Comparison of ENCODE assay signal across 16 cellular contexts in the genomic region with DNA sequence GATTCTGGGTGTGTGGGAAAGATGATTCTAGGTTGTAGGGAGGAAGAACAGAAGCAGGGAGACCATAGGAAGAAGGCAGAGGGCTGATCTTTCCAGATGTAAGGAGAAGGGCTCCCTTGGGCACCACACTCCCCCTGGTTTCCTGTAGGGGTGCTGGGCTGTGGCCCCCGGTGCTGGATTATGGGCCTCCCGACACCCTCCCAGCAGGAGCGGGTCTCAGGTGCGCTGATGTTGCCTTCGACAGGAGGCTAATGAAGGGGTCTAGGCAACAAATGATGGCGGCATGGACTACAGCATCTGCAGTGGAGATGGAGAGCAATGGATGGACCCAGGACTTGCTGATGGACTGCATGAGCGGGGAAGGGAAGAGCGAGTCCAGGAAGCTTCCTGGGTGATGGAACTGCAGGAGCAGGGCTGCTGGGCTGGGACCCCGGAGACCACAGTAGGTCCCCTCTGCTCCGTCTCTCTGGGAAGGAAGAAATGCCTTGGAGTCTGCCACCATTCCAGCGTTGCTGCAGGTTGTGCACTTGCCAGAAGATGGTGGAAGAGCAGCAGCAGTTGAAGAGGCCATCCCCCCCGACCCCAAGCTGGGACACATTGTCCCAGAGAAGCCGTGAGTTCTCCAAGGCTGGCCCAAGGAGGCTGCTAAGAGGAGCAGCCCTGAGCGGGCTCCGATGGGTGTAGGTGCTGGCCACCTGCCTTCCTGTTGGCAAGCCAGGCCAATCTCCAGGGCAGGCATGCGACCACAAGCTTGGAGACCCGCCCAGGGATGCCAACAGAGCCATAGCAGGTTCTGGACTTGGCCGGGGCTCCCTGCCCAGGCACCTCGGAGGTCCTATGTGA.
A peak's percentile ranks its signal among the peaks of the same experiment; 100 is the strongest.
DNase-seq lines count a peak whose midpoint lies in the region; ATAC-seq, FAIRE-seq and TF ChIP-seq lines count a peak whose summit lies in the region.
"Had no signal": no experiment of that assay in that cellular context is flagged by ENCODE, and none has a peak within 500 bp of the region (broad histone marks: within the 10 kb centered on the region; RNA-seq: fewer than 3 reads in every experiment).

No MANE protein-coding gene starts in this region.

- H3K27me3 ChIP-seq in right cardiac atrium (ENCODE audit: control insufficient read depth, insufficient read depth), result no peaks in the 10 kb centered on the region

- TF ChIP-seq CTCF in kidney (IDR thresholded peaks at IDR 0.05; ENCODE audit: borderline replicate concordance, extremely low read depth, insufficient read depth) (no peak), neural crest cell (conservative IDR thresholded peaks at IDR 0.05) (no peak)

- H3K4me1 Mint-ChIP-seq in neural crest cell, result peaks cover 6% of the 10 kb centered on the region

- H3K27me3 Mint-ChIP-seq in neural crest cell (ENCODE audit: low read depth), result peaks cover 7% of the 10 kb centered on the region

- no peaks in the 10 kb centered on the region for H3K36me3 ChIP-seq in kidney (ENCODE audit: control insufficient read depth in 1 of 2, insufficient read depth in 2 of 2, low read length in 2 of 2)
- H3K36me3 ChIP-seq: BLaER1 treated with 17β-estradiol and CSF1 and Interleukin-3, amounts not matched to agents 10 nM and 100 nM; HAP-1 had no signal

- H3K4me1 ChIP-seq in right cardiac atrium (ENCODE audit: control insufficient read depth, insufficient read depth, low read length) (peaks cover 2% of the 10 kb centered on the region), kidney (ENCODE audit: control insufficient read depth in 1 of 2, insufficient read depth in 1 of 2, low read depth in 1 of 2, low read length in 2 of 2) (no peaks in the 10 kb centered on the region)
- H3K4me1 ChIP-seq: HAP-1 had no signal

- no peaks in the 10 kb centered on the region for H3K36me3 Mint-ChIP-seq in neural crest cell (ENCODE audit: low read depth)
- H3K36me3 Mint-ChIP-seq: CD8-positive, alpha-beta T cell had no signal

- DNase-seq in right cardiac atrium (peak; percentile 7 to 45 (median 33)), Right ventricle myocardium superior (no peak), kidney (peak; percentile 59), neural crest cell (ENCODE audit: low read depth, low spot score) (no peak), NCI-H82 treated with DMSO at 0.1 percent for 48 hours (lab: John Stamatoyannopoulos, UW; ENCODE audit: unreplicated experiment) (no peak), KG1 (lab: John Stamatoyannopoulos, UW) (no peak)
- DNase-seq: Calu3; CD8-positive, alpha-beta T cell; DMS79 treated with DMSO at 0.1 percent for 48 hours; GF-D8; IMR-90 had no signal

- H3K27ac Mint-ChIP-seq in neural crest cell (ENCODE audit: unreplicated experiment), result no peak overlapping the region
- H3K27ac Mint-ChIP-seq: B cell; CD8-positive, alpha-beta T cell had no signal

- intact Hi-C loops in right cardiac atrium (cut with DNase I), result no loop called here
- intact Hi-C loops in Right ventricle myocardium superior (cut with DNase I), result no loop called here
- intact Hi-C loops in kidney (cut with DNase I), result no loop called here

- no peak for ATAC-seq in right cardiac atrium
- ATAC-seq in Right ventricle myocardium superior (ENCODE audit: poor library complexity), result no peak
- no peak for ATAC-seq in HG03045 (IDR thresholded peaks at IDR 0.05; ENCODE audit: unreplicated experiment)
- ATAC-seq: CD8-positive, alpha-beta T cell had no signal

- H3K4me3 ChIP-seq in right cardiac atrium (ENCODE audit: low read length) (no peak overlapping the region), kidney (ENCODE audit: low read length in 2 of 2) (no peak overlapping the region)
- H3K4me3 ChIP-seq: BLaER1 treated with 17β-estradiol and CSF1 and Interleukin-3, amounts not matched to agents 10 nM and 100 nM; HAP-1 had no signal

- no peak for FAIRE-seq in kidney (lab: Jason Lieb, UNC)

- H3K9ac ChIP-seq in kidney (ENCODE audit: low read length in 2 of 2), result no peak overlapping the region
- H3K9ac ChIP-seq: BLaER1 treated with 17β-estradiol and CSF1 and Interleukin-3, amounts not matched to agents 10 nM and 100 nM had no signal

- H3K9me3 ChIP-seq in right cardiac atrium (ENCODE audit: control insufficient read depth, low read length), result no peaks in the 10 kb centered on the region
- no peaks in the 10 kb centered on the region for H3K9me3 ChIP-seq in kidney (ENCODE audit: control insufficient read depth in 1 of 2, low read length in 2 of 2)
- H3K9me3 ChIP-seq: BLaER1 treated with 17β-estradiol and CSF1 and Interleukin-3, amounts not matched to agents 10 nM and 100 nM; HAP-1 had no signal

- H3K27ac ChIP-seq in right cardiac atrium (ENCODE audit: low read length) (no peak overlapping the region), kidney (ENCODE audit: low read depth in 2 of 2, low read length in 2 of 2) (no peak overlapping the region)
- H3K27ac ChIP-seq: BLaER1 treated with 17β-estradiol and CSF1 and Interleukin-3, amounts not matched to agents 10 nM and 100 nM; HL-60 had no signal

- WGBS in right cardiac atrium, result 91% methylated on average over 19 of the region's 19 CpGs

- H3K9me3 Mint-ChIP-seq in neural crest cell, result no peaks in the 10 kb centered on the region
- H3K9me3 Mint-ChIP-seq: CD8-positive, alpha-beta T cell had no signal

- H3K4me3 Mint-ChIP-seq in neural crest cell, result peak overlapping the region; percentile 25
- H3K4me3 Mint-ChIP-seq: B cell; CD8-positive, alpha-beta T cell had no signal

Comparison
In these comparisons a context has a peak if more than half of its experiments do, and no peak if none do; other contexts are left out.
1. DNase-seq: peak in right cardiac atrium (3 of 3) and kidney (single experiment); none in Right ventricle myocardium superior (single experiment), neural crest cell (single experiment), NCI-H82 treated with DMSO at 0.1 percent for 48 hours (single experiment) and KG1 (single experiment).